25 cellular contexts compared by ENCODE assay signal in genomic region chr6:36639171-36639808, GRCh38. TPM values are rescaled to one million over a fixed set of nuclear protein-coding genes. Genes with fewer than 3 reads are reported as not detected.
"Had no signal": no experiment of that assay in that cellular context is flagged by ENCODE, and none has a peak within 500 bp of the region (broad histone marks: within the 10 kb centered on the region; RNA-seq: fewer than 3 reads in every experiment).

No MANE protein-coding gene starts in this region.

- H3K4me2 ChIP-seq: hepatocyte had no signal

- H3K4me1 Mint-ChIP-seq: activated B cell treated with CpG ODN at 0.5 μM for 24 hours; activated T-helper 17 cell treated with anti-CD3 and anti-CD28 coated beads, Interleukin-2, amount 50 U/mL, for 72 hours; natural killer cell; T-helper 17 cell had no signal

- H3K4me3 ChIP-seq: adrenal gland, ascending aorta, hepatocyte, ovary, prostate gland, upper lobe of left lung had no signal

- ATAC-seq: activated T-helper 17 cell treated with anti-CD3 and anti-CD28 coated beads, Interleukin-2, amount 50 U/mL, for 72 hours; left cardiac atrium; natural killer cell; T-helper 17 cell had no signal

- H3K27me3 Mint-ChIP-seq: activated B cell treated with CpG ODN at 0.5 μM for 24 hours; activated T-cell treated with anti-CD3 and anti-CD28 coated beads, Interleukin-2, amount 50 U/mL, for 24 hours; activated T-helper 17 cell treated with anti-CD3 and anti-CD28 coated beads, Interleukin-2, amount 50 U/mL, for 72 hours; T-helper 17 cell had no signal

- H3K4me3 Mint-ChIP-seq: activated B cell treated with CpG ODN at 0.5 μM for 24 hours; activated naive CD8-positive, alpha-beta T cell; activated T-cell treated with anti-CD3 and anti-CD28 coated beads, Interleukin-2, amount 50 U/mL, for 24 hours; activated T-helper 17 cell treated with anti-CD3 and anti-CD28 coated beads, Interleukin-2, amount 50 U/mL, for 72 hours; endodermal cell; natural killer cell; T-helper 17 cell had no signal

- H3K36me3 ChIP-seq: adrenal gland, ascending aorta, neutrophil, ovary, prostate gland, upper lobe of left lung had no signal

- H3K27ac Mint-ChIP-seq: activated B cell treated with CpG ODN at 0.5 μM for 24 hours; activated naive CD8-positive, alpha-beta T cell; activated T-cell treated with anti-CD3 and anti-CD28 coated beads, Interleukin-2, amount 50 U/mL, for 24 hours; activated T-helper 17 cell treated with anti-CD3 and anti-CD28 coated beads, Interleukin-2, amount 50 U/mL, for 72 hours; endodermal cell; natural killer cell; T-helper 17 cell had no signal

- H3K27ac ChIP-seq: adrenal gland, ascending aorta, hepatocyte, neutrophil, ovary, prostate gland, upper lobe of left lung had no signal

- DNase-seq: activated B cell treated with CpG ODN at 0.5 μM for 24 hours; activated CD4-positive, alpha-beta T cell treated with anti-CD3 and anti-CD28 coated beads, Interleukin-2, amount 50 U/mL, for 1 hour; activated naive CD4-positive, alpha-beta T cell; activated T-cell treated with anti-CD3 and anti-CD28 coated beads, Interleukin-2, amount 50 U/mL, for 24 hours; adrenal gland; cerebellar nuclear complex; cortex of kidney; endodermal cell; foreskin melanocyte; left cardiac atrium; midbrain; natural killer cell; ovary; stimulated activated CD4-positive, alpha-beta T cell treated with anti-CD3 and anti-CD28 coated beads, Interleukin-4, amount 100 ng/mL, for 24 hours; stimulated activated naive CD4-positive, alpha-beta T cell treated with Interleukin-2 at 50 U/mL for 16 hours; SW 1271; T-helper 17 cell; upper lobe of left lung had no signal

- H3K9me3 ChIP-seq: adrenal gland, ascending aorta, neutrophil, ovary, prostate gland, upper lobe of left lung had no signal

- H2AFZ ChIP-seq: hepatocyte had no signal

- H3K9me3 Mint-ChIP-seq: activated B cell treated with CpG ODN at 0.5 μM for 24 hours; activated T-cell treated with anti-CD3 and anti-CD28 coated beads, Interleukin-2, amount 50 U/mL, for 24 hours; activated T-helper 17 cell treated with anti-CD3 and anti-CD28 coated beads, Interleukin-2, amount 50 U/mL, for 72 hours; endodermal cell; natural killer cell had no signal

- H3K27me3 ChIP-seq: adrenal gland, ascending aorta, hepatocyte, neutrophil, ovary, upper lobe of left lung had no signal

RNA-seq across cellular contexts. Expression of gene RAB44, which starts 58.3 kb away (rescaled TPM):
- polyA plus RNA-seq: fibroblast of lung, hepatocyte had no signal
